In genomic region chr16:77499373-77500285, GRCh38 we compare ENCODE assay signal across 12 cellular contexts.
A peak's percentile ranks its signal among the peaks of the same experiment; 100 is the strongest.
DNase-seq lines count a peak whose midpoint lies in the region; ATAC-seq and TF ChIP-seq lines count a peak whose summit lies in the region.
"Had no signal": no experiment of that assay in that cellular context is flagged by ENCODE, and none has a peak within 500 bp of the region (broad histone marks: within the 10 kb centered on the region; RNA-seq: fewer than 3 reads in every experiment).

No MANE protein-coding gene starts in this region.

- H3K27me3 ChIP-seq in ovary: no peaks in the 10 kb centered on the region
- H3K27me3 ChIP-seq: BLaER1, neutrophil had no signal

- TF ChIP-seq POLR2A in ovary (IDR thresholded peaks at IDR 0.05): no peak

- no peaks in the 10 kb centered on the region for H3K36me3 ChIP-seq in ovary
- H3K36me3 ChIP-seq: BLaER1, neutrophil had no signal

- no peak for TF ChIP-seq EP300 in ovary (IDR thresholded peaks at IDR 0.05)

- ATAC-seq in SK-N-SH treated with all-trans-retinoic acid at 6 μM for 48 hours: peak; percentile 78

- intact Hi-C loops in ovary (cut with DNase I): no loop called here

- no peaks in the 10 kb centered on the region for H3K9me3 ChIP-seq in ovary
- H3K9me3 ChIP-seq: neutrophil had no signal

- TF ChIP-seq CTCF in fibroblast of villous mesenchyme (IDR thresholded peaks at IDR 0.05; ENCODE audit: insufficient read depth, low read depth, low read length): no peak
- TF ChIP-seq CTCF in ovary (IDR thresholded peaks at IDR 0.05): no peak

- WGBS in ovary, 3 donors: 12 to 13% (median 13%) methylated on average over 12 of the region's 12 CpGs

- no peak overlapping the region for H3K27ac ChIP-seq in ovary
- H3K27ac ChIP-seq: BLaER1, neutrophil, VCaP had no signal

- H3K4me1 ChIP-seq in ovary (ENCODE audit: insufficient read depth): peaks cover 13% of the 10 kb centered on the region
- H3K4me1 ChIP-seq: BLaER1 had no signal

- no peak overlapping the region for H3K4me3 ChIP-seq in fibroblast of villous mesenchyme (ENCODE audit: low read depth, low read length)
- H3K4me3 ChIP-seq in ovary: no peak overlapping the region
- H3K4me3 ChIP-seq: BLaER1 had no signal

- in situ Hi-C loops in Caki2 (cut with HindIII; ENCODE audit: low pct_unique_long_range_greater_than_20kb, low sequenced_read_pairs): no loop called here

- DNase-seq in Caki2 (ENCODE audit: low read depth) (peak; percentile 30), fibroblast of villous mesenchyme (ENCODE audit: low read depth) (peak; percentile 27), ovary (peak in 4 of 5 donors; percentile 18 to 39 (median 28)), activated T-cell treated with anti-CD3 and anti-CD28 coated beads for 4 hours (no peak), hypothalamus (lab: John Stamatoyannopoulos, UW) (no peak), NCI-H1105 treated with DMSO at 0.1 percent for 48 hours (lab: John Stamatoyannopoulos, UW) (no peak), NCI-H1105 (lab: John Stamatoyannopoulos, UW) (no peak)
- DNase-seq: trophoblast cell had no signal

TF ChIP-seq in SK-N-SH treated with all-trans-retinoic acid at 6 μM for 48 hours, 23 proteins besides CTCF, POLR2A, EP300 and RAD21:
- TF ChIP-seq POU6F1 (CRISPR knock-in tag; IDR thresholded peaks at IDR 0.05; ENCODE audit: borderline replicate concordance, low read depth): no peak
- no peak for TF ChIP-seq ZFP3 (CRISPR knock-in tag; IDR thresholded peaks at IDR 0.05)
- TF ChIP-seq ZNF8 (CRISPR knock-in tag; IDR thresholded peaks at IDR 0.05): no peak
- no peak for TF ChIP-seq TOX (CRISPR knock-in tag; IDR thresholded peaks at IDR 0.05; ENCODE audit: borderline replicate concordance)
- TF ChIP-seq ZNF70 (CRISPR knock-in tag; IDR thresholded peaks at IDR 0.05): no peak
- no peak for TF ChIP-seq TCF4 (CRISPR knock-in tag; IDR thresholded peaks at IDR 0.05; ENCODE audit: borderline replicate concordance)
- TF ChIP-seq CREB5 (CRISPR knock-in tag; IDR thresholded peaks at IDR 0.05; ENCODE audit: low read depth): no peak
- TF ChIP-seq ZNF565 (CRISPR knock-in tag; conservative IDR thresholded peaks at IDR 0.05; ENCODE audit: low read depth): no peak
- 0 out of 2 replicates have a peak, but pooled peaks have one; percentile 30 for TF ChIP-seq CSDC2 (CRISPR knock-in tag; IDR thresholded peaks at IDR 0.05)

Comparison
In these comparisons a context has a peak if more than half of its experiments do, and no peak if none do; other contexts are left out.
1. DNase-seq: peak in Caki2 (single experiment), fibroblast of villous mesenchyme (single experiment) and ovary (4 of 5); none in activated T-cell treated with anti-CD3 and anti-CD28 coated beads for 4 hours (single experiment), hypothalamus (0 of 51), NCI-H1105 treated with DMSO at 0.1 percent for 48 hours (single experiment) and NCI-H1105 (single experiment).